In the genomic region with DNA sequence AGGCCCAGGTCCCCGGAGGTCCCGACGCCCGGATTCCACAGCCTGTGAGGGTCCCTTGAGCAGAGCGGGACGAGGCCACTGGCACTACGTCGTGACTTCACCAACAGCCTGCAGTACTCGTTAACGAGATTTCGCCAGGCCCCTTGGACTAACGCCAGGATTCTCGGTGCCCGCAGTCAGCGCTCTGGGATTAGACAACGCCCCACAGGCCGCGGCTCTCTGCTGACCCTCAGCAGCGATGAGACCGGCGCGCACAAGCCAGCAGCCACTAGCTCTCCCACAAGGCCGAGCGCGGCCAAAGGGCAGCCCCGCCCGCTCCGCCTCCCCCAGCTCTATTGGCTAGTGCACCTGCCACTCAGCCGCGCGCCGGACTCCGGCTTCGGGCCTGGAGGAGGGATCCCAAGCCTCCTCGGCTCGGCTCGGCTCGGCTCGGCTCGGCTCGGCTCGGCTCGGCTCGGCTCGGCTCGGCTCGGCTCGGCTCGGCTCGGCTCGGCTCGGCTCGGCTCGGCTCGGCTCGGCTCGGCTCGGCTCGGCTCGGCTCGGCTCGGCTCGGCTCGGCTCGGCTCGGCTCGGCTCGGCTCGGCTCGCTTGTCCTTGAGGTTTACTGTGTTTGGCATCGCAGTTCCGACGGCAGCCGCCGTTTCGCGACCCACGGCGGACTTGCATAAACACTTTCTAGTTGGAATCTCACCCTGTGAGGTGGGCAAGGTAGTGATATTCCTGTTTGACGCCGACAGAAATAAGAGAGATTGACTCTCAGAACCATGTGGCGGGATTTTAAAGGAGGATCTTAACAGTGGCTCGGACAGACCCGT, we compare ENCODE assay signal across 1 cellular context.
TF ChIP-seq lines count a peak whose summit lies in the region.

No MANE protein-coding gene starts in this region.

TF ChIP-seq in A549, 52 proteins besides CTCF, POLR2A, EP300 and RAD21 (continued from another document):
- TF ChIP-seq HMGXB4 (CRISPR knock-in tag; IDR thresholded peaks at IDR 0.05; ENCODE audit: borderline replicate concordance) = no peak
- TF ChIP-seq TFCP2L1 (CRISPR knock-in tag; IDR thresholded peaks at IDR 0.05) = no peak
- TF ChIP-seq CHD2 (IDR thresholded peaks at IDR 0.05; ENCODE audit: low read length, partially characterized antibody) = no peak
- TF ChIP-seq, protein P1, sequence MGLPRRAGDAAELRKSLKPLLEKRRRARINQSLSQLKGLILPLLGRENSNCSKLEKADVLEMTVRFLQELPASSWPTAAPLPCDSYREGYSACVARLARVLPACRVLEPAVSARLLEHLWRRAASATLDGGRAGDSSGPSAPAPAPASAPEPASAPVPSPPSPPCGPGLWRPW (IDR thresholded peaks at IDR 0.05) = no peak
- TF ChIP-seq TP53 (CRISPR knock-in tag; IDR thresholded peaks at IDR 0.05) = peak; percentile 26; the same call in 1 of the 2 replicates
